ENCODE assay signal across 9 cellular contexts in genomic region chr2:26847663-26848335, GRCh38. TPM values are rescaled to one million over a fixed set of nuclear protein-coding genes. Genes with fewer than 3 reads are reported as not detected.
DNase-seq lines count a peak whose midpoint lies in the region; ATAC-seq, FAIRE-seq and TF ChIP-seq lines count a peak whose summit lies in the region.
"Had no signal": no experiment of that assay in that cellular context is flagged by ENCODE, and none has a peak within 500 bp of the region (broad histone marks: within the 10 kb centered on the region; RNA-seq: fewer than 3 reads in every experiment).

Gene DPYSL5 (plus strand): TSS chr2:26848132. CDS start chr2:26898500, 50,368 bp downstream.

- TF ChIP-seq POLR2A in breast epithelium (IDR thresholded peaks at IDR 0.05) (no peak), K562 (conservative IDR thresholded peaks at IDR 0.05) (no peak)

- H3K79me2 ChIP-seq in K562 (ENCODE audit: control insufficient read depth, insufficient read depth, low read length), result no peaks in the 10 kb centered on the region

- H3K4me3 Mint-ChIP-seq in MCF 10A (ENCODE audit: unreplicated experiment), result no peak within 1 kb of the TSS

- H3K4me1 Mint-ChIP-seq in MCF 10A (ENCODE audit: insufficient read depth, unreplicated experiment), result no peaks in the 10 kb centered on the region

- H3K4me3 ChIP-seq in breast epithelium (peak within 1 kb of the TSS; percentile 18 to 67 (median 43)), K562 (peak within 1 kb of the TSS; percentile 22; the same call in 1 of the 2 replicates), muscle layer of colon (ENCODE audit: low read depth in 1 of 2, low read length in 2 of 2) (peak within 1 kb of the TSS; percentile 35 to 38), aorta (ENCODE audit: low read length in 2 of 2) (peak within 1 kb of the TSS; percentile 24 to 30)

- no peak within 1 kb of the TSS for H2AFZ ChIP-seq in K562 (ENCODE audit: low read depth, low read length)

- H3K27ac ChIP-seq in breast epithelium (no peak within 1 kb of the TSS), K562 (ENCODE audit: extremely low read depth, low read depth, low read length) (no peak within 1 kb of the TSS), muscle layer of colon (ENCODE audit: low read depth, low read length) (no peak within 1 kb of the TSS), aorta (ENCODE audit: low read depth in 1 of 2, low read length in 2 of 2) (no peak within 1 kb of the TSS)
- H3K27ac ChIP-seq: neutrophil had no signal

- H3K36me3 Mint-ChIP-seq in MCF 10A (ENCODE audit: insufficient read depth, unreplicated experiment), result no peaks in the 10 kb centered on the region

- no peak for TF ChIP-seq RAD21 in K562 (CRISPR knock-in tag; conservative IDR thresholded peaks at IDR 0.05 in 1 of 2, IDR thresholded peaks at IDR 0.05 in 1 of 2)

- H3K4me2 ChIP-seq in K562 (ENCODE audit: insufficient read depth, low read length), result no peak within 1 kb of the TSS

- no peak for TF ChIP-seq EP300 in K562 (IDR thresholded peaks at IDR 0.05; ENCODE audit: low read length)

- no peak for FAIRE-seq in K562 (lab: Jason Lieb, UNC)

- H3K4me1 ChIP-seq in breast epithelium (peaks cover 25% of the 10 kb centered on the region in 2 donors), K562 (replicated peaks in 1 of 2; ENCODE audit: control insufficient read depth in 2 of 2, insufficient read depth in 2 of 2, low read length in 2 of 2) (peaks cover 0 to 35% of the 10 kb centered on the region in 2 experiments; a peak in 2 of 5 replicates), muscle layer of colon (ENCODE audit: insufficient read depth, low read length) (peaks cover 27% of the 10 kb centered on the region), aorta (ENCODE audit: control insufficient read depth in 1 of 2, insufficient read depth in 2 of 2, low read length in 2 of 2) (no peaks in the 10 kb centered on the region)

- H3K27me3 ChIP-seq in breast epithelium, result peaks cover 30 to 75% of the 10 kb centered on the region in 2 donors
- peaks cover 49 to 66% of the 10 kb centered on the region in 2 experiments for H3K27me3 ChIP-seq in K562 (ENCODE audit: control insufficient read depth in 2 of 2, insufficient read depth in 2 of 2, low read length in 2 of 2)
- H3K27me3 ChIP-seq in muscle layer of colon (ENCODE audit: control insufficient read depth in 1 of 2, insufficient read depth in 2 of 2, low read length in 2 of 2), result peaks cover 29 to 69% of the 10 kb centered on the region in 2 donors
- peaks cover 0 to 2% of the 10 kb centered on the region in 2 donors for H3K27me3 ChIP-seq in aorta (ENCODE audit: control insufficient read depth in 1 of 2, insufficient read depth in 2 of 2, low read length in 1 of 2)

- no TSS peak for BruUV-seq in MCF 10A (replicated peaks; lab: Mats Ljungman, UMichigan)
- no TSS peak for BruUV-seq in K562 (replicated peaks; lab: Mats Ljungman, UMichigan)

- no peaks in the 10 kb centered on the region for H3K9me1 ChIP-seq in K562 (ENCODE audit: control insufficient read depth, insufficient read depth, low read length)

- intact Hi-C loops in breast epithelium (cut with DNase I; ENCODE audit: low total_unique reads), result no loop called here
- intact Hi-C loops in MCF 10A (cut with micrococcal nuclease), result no loop called here
- intact Hi-C loops in K562 (cut with micrococcal nuclease), result loop anchor here (2.0 to 10.0 kb wide), 5 partner anchors 75 to 437 kb away; partner anchors contain the start of gene TRIM54
- intact Hi-C loops in aorta (cut with DNase I), result loop anchor here (5.0 kb wide), 2 partner anchors 75 to 95 kb away; no protein-coding TSS in a partner anchor

- H3K27ac Mint-ChIP-seq in MCF 10A (ENCODE audit: low read depth, unreplicated experiment), result no peak within 1 kb of the TSS

- H3K27me3 Mint-ChIP-seq in MCF 10A (ENCODE audit: insufficient read depth, unreplicated experiment), result peaks cover 49% of the 10 kb centered on the region

- POLR2A ChIA-PET in MCF 10A (lab: Yijun Ruan, JAX) (interaction anchor here (0.8 kb wide), 1 partner anchor 124 kb away, joined by 3 read pairs; no protein-coding TSS in a partner anchor), K562 (lab: Yijun Ruan, JAX) (no interaction called here)

- no peaks in the 10 kb centered on the region; the same call in 1 of the 2 replicates for H4K20me1 ChIP-seq in K562 (replicated peaks; ENCODE audit: control insufficient read depth, insufficient read depth, low read length)

- no peak for DNase-seq in breast epithelium (ENCODE audit: low spot score in 2 of 2)
- no peak for DNase-seq in MCF 10A (ENCODE audit: unreplicated experiment)
- DNase-seq in NCI-H526 treated with DMSO at 0.1 percent for 48 hours (lab: John Stamatoyannopoulos, UW), result peak; percentile 76
- DNase-seq in K562 (ENCODE audit: extremely low read depth in 1 of 4, low spot score in 3 of 4), result peak; percentile 28 to 91 (median 66)
- peak in 1 of 2 donors; percentile 77 for DNase-seq in aorta

- CTCF ChIA-PET in MCF 10A (lab: Yijun Ruan, JAX), result interaction anchor here (0.5 to 3.4 kb wide), 6 partner anchors 15 to 226 kb away, joined by 3 to 82 read pairs (median 4); no protein-coding TSS in a partner anchor
- CTCF ChIA-PET in K562 (lab: Yijun Ruan, JAX; ENCODE audit: low intra/inter-chr PET ratio), result interaction anchor here (0.6 kb wide), 1 partner anchor 18 kb away, joined by 3 read pairs; no protein-coding TSS in a partner anchor

- H3K36me3 ChIP-seq in breast epithelium (no peaks in the 10 kb centered on the region), K562 (ENCODE audit: control insufficient read depth, insufficient read depth, low read length) (no peaks in the 10 kb centered on the region), muscle layer of colon (ENCODE audit: insufficient read depth, low read length) (no peaks in the 10 kb centered on the region), aorta (ENCODE audit: control insufficient read depth in 1 of 2, insufficient read depth in 2 of 2, low read length in 1 of 2) (no peaks in the 10 kb centered on the region)
- H3K36me3 ChIP-seq: neutrophil had no signal

- no peaks in the 10 kb centered on the region for H3K9me3 ChIP-seq in breast epithelium
- no peaks in the 10 kb centered on the region for H3K9me3 ChIP-seq in K562 (replicated peaks; ENCODE audit: control insufficient read depth, insufficient read depth, low read depth, low read length)
- H3K9me3 ChIP-seq in muscle layer of colon (ENCODE audit: low read length), result no peaks in the 10 kb centered on the region
- no peaks in the 10 kb centered on the region for H3K9me3 ChIP-seq in aorta (ENCODE audit: control insufficient read depth, low read length)
- H3K9me3 ChIP-seq: neutrophil had no signal

- 0% methylated on average over 17 of the region's 82 CpGs for WGBS in K562 (ENCODE audit: insufficient coverage, low coverage, missing lambda C conversion rate)
- 1% methylated on average over 45 to 82 of the region's 82 CpGs for WGBS in aorta, 2 donors

- no peak for TF ChIP-seq CTCF in breast epithelium (IDR thresholded peaks at IDR 0.05)
- no peak for TF ChIP-seq CTCF in MCF 10A (IDR thresholded peaks at IDR 0.05; ENCODE audit: unreplicated experiment)
- TF ChIP-seq CTCF in K562 (IDR thresholded peaks at IDR 0.05 in 2 of 3, conservative IDR thresholded peaks at IDR 0.05 in 1 of 3; ENCODE audit: insufficient read depth in 2 of 3, low read depth in 1 of 3, low read length in 3 of 3), result no peak

- no peaks in the 10 kb centered on the region for H3K9me3 Mint-ChIP-seq in MCF 10A (ENCODE audit: unreplicated experiment)

- H3K9ac ChIP-seq in K562 (ENCODE audit: insufficient read depth in 1 of 2, low read depth in 2 of 2, low read length in 2 of 2), result peak within 1 kb of the TSS in 1 of 2 experiments; percentile 28; a peak in 2 of 4 replicates
- no peak within 1 kb of the TSS for H3K9ac ChIP-seq in muscle layer of colon (ENCODE audit: low read length)

- in situ Hi-C loops in K562 (cut with MboI), result loop anchor here (10.0 kb wide), 2 partner anchors 97 to 447 kb away; no protein-coding TSS in a partner anchor

- peak; percentile 60 for ATAC-seq in K562
- ATAC-seq in aorta (ENCODE audit: low FRiP score), result no peak
- ATAC-seq in HG02798 (IDR thresholded peaks at IDR 0.05; ENCODE audit: poor library complexity, unreplicated experiment), result no peak
- no peak for ATAC-seq in GM21576 (IDR thresholded peaks at IDR 0.05; ENCODE audit: unreplicated experiment)

TF ChIP-seq in K562, 482 proteins besides CTCF, POLR2A, EP300 and RAD21 (continues in another document):
- TF ChIP-seq ETS1 (conservative IDR thresholded peaks at IDR 0.05; ENCODE audit: control insufficient read depth, low read depth, low read length), result 0 out of 2 replicates have a peak, but pooled peaks have one; percentile 9
- no peak for TF ChIP-seq HSF4 (CRISPR knock-in tag; IDR thresholded peaks at IDR 0.05; ENCODE audit: borderline replicate concordance)
- TF ChIP-seq TGIF2 (CRISPR knock-in tag; IDR thresholded peaks at IDR 0.05), result no peak

RNA-seq across cellular contexts. Expression of gene DPYSL5, which starts in this region (rescaled TPM):
- total RNA-seq in breast epithelium (not detected), MCF 10A (2022) (not detected in 2 replicates), K562 (2014; rRNA removed) (not detected in 2 replicates), K562 (2014; rRNA removed; fragmentation: Illumina TruSeq; extraction: Trizol) (not detected in 2 replicates), K562 (2015; rRNA removed; fragmentation: Illumina TruSeq; extraction: Trizol) (0.04 TPM in 1 of 2 replicates, not detected in the other), K562 (2021) (not detected in 2 replicates), aorta (not detected)
- total RNA-seq in K562 (2011; cell fraction: chromatin; rRNA removed; ENCODE audit: low replicate concordance), result not detected in 2 replicates
- total RNA-seq in K562 (2011; cell fraction: nucleolus; rRNA removed), result not detected in 2 replicates
- not detected in 2 replicates for total RNA-seq in K562 (2011; cell fraction: nucleoplasm; rRNA removed)
- polyA plus RNA-seq in K562 (2011; rRNA removed) (0.06 TPM in 1 of 2 replicates, not detected in the other), K562 (2014; fragmentation: Illumina TruSeq; extraction: Trizol) (0.04 TPM in 1 of 2 replicates, not detected in the other), K562 (2014; fragmentation: Nextera tagmentation; extraction: Ambion mirVana) (not detected), K562 (2014; rRNA removed) (not detected in 2 replicates), aorta (not detected)
- polyA plus RNA-seq in K562 (2011; cell fraction: cytosol; rRNA removed), result 0.10 and 0.12 TPM in 2 replicates
- polyA plus RNA-seq in K562 (2011; cell fraction: nucleus; rRNA removed), result not detected in 2 replicates
- polyA plus RNA-seq in K562 (2012), result 0.16 TPM in 1 of 2 replicates, not detected in the other
- polyA minus RNA-seq in K562 (2011; rRNA and poly(A)+ RNA removed), result not detected in 2 replicates
- not detected in 2 replicates for polyA minus RNA-seq in K562 (2011; cell fraction: cytosol; rRNA and poly(A)+ RNA removed)
- polyA minus RNA-seq in K562 (2011; cell fraction: nucleus; rRNA and poly(A)+ RNA removed), result not detected in 2 replicates

Comparison
In these comparisons a context has a peak if more than half of its experiments do, and no peak if none do; other contexts are left out.
1. Peak in DNase-seq, ATAC-seq and H3K4me3 ChIP-seq in K562; RNA of the gene not detected or under 1 TPM.
2. intact Hi-C loops: an anchor here in K562 (2.0 to 10.0 kb wide) and aorta (5.0 kb wide); none called in breast epithelium and MCF 10A.